8 cellular contexts compared by ENCODE assay signal in genomic region chrX:100643943-100644587, GRCh38. TPM values are rescaled to one million over a fixed set of nuclear protein-coding genes. Genes with fewer than 3 reads are reported as not detected.
DNase-seq lines count a peak whose midpoint lies in the region; ATAC-seq and TF ChIP-seq lines count a peak whose summit lies in the region.

SRPX2 (plus strand) TSS chrX:100644199; CDS start chrX:100646323, 2,124 bp downstream.

- CTCF ChIA-PET in CD4-positive, alpha-beta T cell (lab: Charles Lee) = interaction anchor here (1.7 kb wide), 1 partner anchor 124 kb away, joined by 4 read pairs; no protein-coding TSS in a partner anchor

- POLR2A ChIA-PET in CD4-positive, alpha-beta T cell (lab: Charles Lee) = no interaction called here

- H3K9me3 Mint-ChIP-seq in CD4-positive, alpha-beta T cell = no peaks in the 10 kb centered on the region

- no peak within 1 kb of the TSS for H3K27ac Mint-ChIP-seq in CD4-positive, alpha-beta T cell

- no peaks in the 10 kb centered on the region for H3K9me3 ChIP-seq in CD4-positive, alpha-beta T cell (ENCODE audit: control insufficient read depth, low read length)

- peaks cover 5% of the 10 kb centered on the region for H3K27me3 ChIP-seq in CD4-positive, alpha-beta T cell (ENCODE audit: control insufficient read depth, insufficient read depth, low read length)

- peaks cover 32% of the 10 kb centered on the region for H3K27me3 Mint-ChIP-seq in CD4-positive, alpha-beta T cell

- H3K4me3 Mint-ChIP-seq in CD4-positive, alpha-beta T cell = no peak within 1 kb of the TSS

- TF ChIP-seq CTCF in subcutaneous adipose tissue (IDR thresholded peaks at IDR 0.05; ENCODE audit: low read depth) = no peak
- no peak for TF ChIP-seq CTCF in CD4-positive, alpha-beta T cell (IDR thresholded peaks at IDR 0.05)

- no peaks in the 10 kb centered on the region for H3K36me3 Mint-ChIP-seq in CD4-positive, alpha-beta T cell (ENCODE audit: low read depth)

- no peak within 1 kb of the TSS for H3K27ac ChIP-seq in CD4-positive, alpha-beta T cell (ENCODE audit: low read depth, low read length)

- no peaks in the 10 kb centered on the region for H3K4me1 Mint-ChIP-seq in CD4-positive, alpha-beta T cell (ENCODE audit: low read depth)

- peak; percentile 89 for DNase-seq in H4 (ENCODE audit: low spot score)
- peak; percentile 2 for DNase-seq in SKM-1 treated with dmso at 0.1 percent for 144 hours (lab: John Stamatoyannopoulos, UW; ENCODE audit: unreplicated experiment)
- DNase-seq in left cardiac atrium = peak; percentile 47
- DNase-seq in stimulated activated naive CD4-positive, alpha-beta T cell (lab: John Stamatoyannopoulos, UW) = no peak
- no peak for DNase-seq in putamen (ENCODE audit: low spot score)
- no peak for DNase-seq in CD4-positive, alpha-beta T cell
- no peak for DNase-seq in cortex of kidney (lab: John Stamatoyannopoulos, UW)

- intact Hi-C loops in left cardiac atrium (cut with DNase I) = no loop called here
- intact Hi-C loops in CD4-positive, alpha-beta T cell (cut with DNase I, micrococcal nuclease) = no loop called here

- peak; percentile 87 to 96 for ATAC-seq in left cardiac atrium
- ATAC-seq in CD4-positive, alpha-beta T cell (ENCODE audit: poor library complexity) = no peak

RNA-seq across cellular contexts. Expression of gene SRPX2, which starts in this region (rescaled TPM):
- 24.5 and 27.9 TPM in 2 replicates for total RNA-seq in H4 (2014; rRNA removed; shearing (Covaris generic))
- total RNA-seq in left cardiac atrium (10 to 100 TPM; 20.4 to 37.4 TPM), subcutaneous adipose tissue (100 to 1,000 TPM in 2 of 4 donors, 10 to 100 TPM in 2; 79.9 to 165 (median 109) TPM)
- not detected for total RNA-seq in CD4-positive, alpha-beta T cell

Comparison
In these comparisons a context has a peak if more than half of its experiments do, and no peak if none do; other contexts are left out.
1. RNA of gene SRPX2 (total RNA-seq): 79.9 to 165 TPM in subcutaneous adipose tissue, 20.4 to 37.4 TPM in left cardiac atrium and 24.5 to 27.9 TPM in H4; not detected in CD4-positive, alpha-beta T cell; every median in the first group is over 10 times any median in the second.
2. DNase-seq: peak in H4 (single experiment), SKM-1 treated with dmso at 0.1 percent for 144 hours (single experiment) and left cardiac atrium (single experiment); none in stimulated activated naive CD4-positive, alpha-beta T cell (0 of 6), putamen (single experiment), CD4-positive, alpha-beta T cell (0 of 10) and cortex of kidney (single experiment).